8 cellular contexts compared by ENCODE assay signal in the genomic region with DNA sequence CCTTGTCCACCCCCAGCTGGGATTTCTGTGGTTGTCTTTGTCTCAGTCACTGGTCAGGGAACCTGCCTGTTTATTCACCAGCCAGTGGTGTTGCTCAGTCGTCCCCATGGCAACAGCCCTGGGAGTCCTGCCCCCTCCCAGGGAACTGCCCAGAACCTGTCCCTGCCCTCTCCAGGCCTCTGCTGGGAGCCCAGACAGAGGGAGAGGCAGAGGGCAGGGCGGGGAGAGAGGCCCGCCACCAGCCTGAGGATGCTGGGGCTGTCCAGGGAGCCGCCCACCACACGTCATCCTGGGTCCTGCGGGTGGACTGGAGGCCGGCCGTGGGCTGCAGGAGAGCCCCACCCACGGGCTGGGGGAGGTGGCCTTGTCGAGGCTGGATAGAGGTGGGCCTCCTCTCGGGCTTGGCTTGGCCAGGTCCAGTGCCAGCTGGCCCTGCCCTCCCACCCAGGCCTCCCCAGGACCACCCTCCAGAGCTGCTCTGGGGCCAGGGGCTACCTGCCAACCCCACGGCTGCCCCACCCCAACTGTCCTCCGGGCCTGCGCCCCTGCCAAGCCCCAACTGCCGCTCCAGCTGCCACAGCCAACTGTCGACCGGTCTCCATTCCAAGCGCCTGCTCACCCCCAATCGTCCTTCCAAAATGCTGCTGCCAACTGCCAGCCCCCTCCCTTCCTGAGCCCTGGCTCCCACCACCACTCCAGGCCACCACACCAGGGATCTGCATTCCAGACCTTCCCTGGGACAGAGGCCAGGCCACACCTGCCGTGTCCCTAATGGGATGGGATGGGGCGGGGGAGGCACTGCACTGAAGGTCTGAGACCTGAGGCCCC. TPM values are rescaled to one million over a fixed set of nuclear protein-coding genes. Genes with fewer than 3 reads are reported as not detected.
DNase-seq lines count a peak whose midpoint lies in the region; ATAC-seq and TF ChIP-seq lines count a peak whose summit lies in the region.

No MANE protein-coding gene starts in this region.

- DNase-seq in DMS153 treated with DMSO at 0.1 percent for 48 hours (lab: John Stamatoyannopoulos, UW; ENCODE audit: unreplicated experiment) (peak; percentile 58), NCI-H146 treated with DMSO at 0.1 percent for 48 hours (lab: John Stamatoyannopoulos, UW; ENCODE audit: unreplicated experiment) (peak; percentile 70), amniotic epithelial cell (ENCODE audit: low read depth) (peak; percentile 96), cardiac muscle cell (ENCODE audit: low read depth in 1 of 2, low spot score in 1 of 2) (peak; percentile 99), progenitor cell of endocrine pancreas (ENCODE audit: low spot score, unreplicated experiment) (peak; percentile 76), T-helper 17 cell (no peak), SKM-1 treated with dmso at 0.1 percent for 144 hours (lab: John Stamatoyannopoulos, UW; ENCODE audit: unreplicated experiment) (no peak)
- DNase-seq in T-helper 2 cell treated with Interferon-gamma antibody and Interleukin-4, amounts not matched to agents 5 μg/mL and 100 μg/mL, for 36 hours (ENCODE audit: low spot score), result no peak

- no peaks in the 10 kb centered on the region for H3K27me3 ChIP-seq in cardiac muscle cell

- TF ChIP-seq CTCF in cardiac muscle cell (IDR thresholded peaks at IDR 0.05; ENCODE audit: low read depth, low read length) (no peak), progenitor cell of endocrine pancreas (IDR thresholded peaks at IDR 0.05; ENCODE audit: unreplicated experiment) (no peak)

- ATAC-seq in T-helper 17 cell, result no peak

- H3K4me3 ChIP-seq in cardiac muscle cell, result no peak overlapping the region

- H3K4me3 Mint-ChIP-seq in progenitor cell of endocrine pancreas (ENCODE audit: low read depth) (no peak overlapping the region), T-helper 17 cell (no peak overlapping the region)
- H3K4me3 Mint-ChIP-seq in T-helper 2 cell treated with Interferon-gamma antibody and Interleukin-4, amounts not matched to agents 5 μg/mL and 100 μg/mL, for 36 hours, result no peak overlapping the region

- H3K36me3 Mint-ChIP-seq in progenitor cell of endocrine pancreas (ENCODE audit: insufficient read depth) (no peaks in the 10 kb centered on the region), T-helper 17 cell (ENCODE audit: low read depth) (no peaks in the 10 kb centered on the region)
- H3K36me3 Mint-ChIP-seq in T-helper 2 cell treated with Interferon-gamma antibody and Interleukin-4, amounts not matched to agents 5 μg/mL and 100 μg/mL, for 36 hours (ENCODE audit: low read depth), result no peaks in the 10 kb centered on the region

- H3K9me3 ChIP-seq in cardiac muscle cell (ENCODE audit: low read depth), result no peaks in the 10 kb centered on the region
- no peaks in the 10 kb centered on the region for H3K9me3 ChIP-seq in T-helper 17 cell (ENCODE audit: control insufficient read depth, low read length, poor library complexity, severe bottlenecking)

- H3K4me1 Mint-ChIP-seq in progenitor cell of endocrine pancreas (ENCODE audit: low read depth) (peaks cover 11% of the 10 kb centered on the region), T-helper 17 cell (peaks cover 1% of the 10 kb centered on the region)
- no peaks in the 10 kb centered on the region for H3K4me1 Mint-ChIP-seq in T-helper 2 cell treated with Interferon-gamma antibody and Interleukin-4, amounts not matched to agents 5 μg/mL and 100 μg/mL, for 36 hours (ENCODE audit: low read depth)

- peaks cover 32% of the 10 kb centered on the region for H3K4me1 ChIP-seq in cardiac muscle cell (ENCODE audit: low read depth)

- H3K27me3 Mint-ChIP-seq in progenitor cell of endocrine pancreas (peaks cover 10% of the 10 kb centered on the region), T-helper 17 cell (peaks cover 18% of the 10 kb centered on the region)
- peaks cover 27% of the 10 kb centered on the region for H3K27me3 Mint-ChIP-seq in T-helper 2 cell treated with Interferon-gamma antibody and Interleukin-4, amounts not matched to agents 5 μg/mL and 100 μg/mL, for 36 hours (ENCODE audit: low read depth)

- H3K9me3 Mint-ChIP-seq in progenitor cell of endocrine pancreas (ENCODE audit: low read depth), result no peaks in the 10 kb centered on the region
- no peaks in the 10 kb centered on the region for H3K9me3 Mint-ChIP-seq in T-helper 2 cell treated with Interferon-gamma antibody and Interleukin-4, amounts not matched to agents 5 μg/mL and 100 μg/mL, for 36 hours

- no peaks in the 10 kb centered on the region for H3K36me3 ChIP-seq in cardiac muscle cell

- peak overlapping the region; percentile 73 for H3K27ac ChIP-seq in cardiac muscle cell

- H3K27ac Mint-ChIP-seq in progenitor cell of endocrine pancreas, result no peak overlapping the region
- no peak overlapping the region for H3K27ac Mint-ChIP-seq in T-helper 2 cell treated with Interferon-gamma antibody and Interleukin-4, amounts not matched to agents 5 μg/mL and 100 μg/mL, for 36 hours
- no peak overlapping the region for H3K27ac Mint-ChIP-seq in T-helper 17 cell

RNA-seq across cellular contexts. Expression of a gene that starts 4.2 kb away (rescaled TPM):
- total RNA-seq in cardiac muscle cell (43.1 and 53.4 TPM in 2 replicates), progenitor cell of endocrine pancreas (31.2 and 32.2 TPM in 2 replicates), T-helper 17 cell (under 1 TPM; 0.21 to 0.72 TPM)
- polyA plus RNA-seq in cardiac muscle cell, result 24.1 and 24.5 TPM in 2 replicates

RNA-seq across cellular contexts. Expression of a gene that starts 26.1 kb away (rescaled TPM):
- total RNA-seq in cardiac muscle cell, result not detected in 2 replicates
- 3.4 and 4.6 TPM in 2 replicates for polyA plus RNA-seq in cardiac muscle cell
- not detected in 2 replicates for total RNA-seq in progenitor cell of endocrine pancreas
- not detected for total RNA-seq in T-helper 17 cell

RNA-seq across cellular contexts. Expression of a gene that starts 29.8 kb away (rescaled TPM):
- total RNA-seq in cardiac muscle cell, result 103 and 105 TPM in 2 replicates
- 114 and 121 TPM in 2 replicates for polyA plus RNA-seq in cardiac muscle cell
- 85.0 and 88.1 TPM in 2 replicates for total RNA-seq in progenitor cell of endocrine pancreas
- 10 to 100 TPM; 26.9 to 29.9 TPM for total RNA-seq in T-helper 17 cell

RNA-seq across cellular contexts. Expression of a gene that starts 59.7 kb away (rescaled TPM):
- total RNA-seq in cardiac muscle cell, result 37.7 and 45.4 TPM in 2 replicates
- polyA plus RNA-seq in cardiac muscle cell, result 9.4 and 10.2 TPM in 2 replicates
- 41.8 and 42.3 TPM in 2 replicates for total RNA-seq in progenitor cell of endocrine pancreas
- 10 to 100 TPM; 35.7 to 39.0 TPM for total RNA-seq in T-helper 17 cell

Comparison
In these comparisons a context has a peak if more than half of its experiments do, and no peak if none do; other contexts are left out.
1. DNase-seq: peak in DMS153 treated with DMSO at 0.1 percent for 48 hours (single experiment), NCI-H146 treated with DMSO at 0.1 percent for 48 hours (single experiment), amniotic epithelial cell (single experiment), cardiac muscle cell (2 of 2) and progenitor cell of endocrine pancreas (single experiment); none in T-helper 2 cell treated with Interferon-gamma antibody and Interleukin-4, amounts not matched to agents 5 μg/mL and 100 μg/mL, for 36 hours (single experiment), T-helper 17 cell (0 of 3) and SKM-1 treated with dmso at 0.1 percent for 144 hours (single experiment).
2. RNA of a gene that starts 4.2 kb away (total RNA-seq): 43.1 to 53.4 TPM in cardiac muscle cell and 31.2 to 32.2 TPM in progenitor cell of endocrine pancreas; 0.21 to 0.72 TPM in T-helper 17 cell; every median in the first group is over 10 times any median in the second.